In genomic region chrX:16185725-16186136, GRCh38 we compare ENCODE assay signal across 8 cellular contexts. TPM values are rescaled to one million over a fixed set of nuclear protein-coding genes. Genes with fewer than 3 reads are reported as not detected.
DNase-seq lines count a peak whose midpoint lies in the region; ATAC-seq and TF ChIP-seq lines count a peak whose summit lies in the region.

No MANE protein-coding gene starts in this region.

- no peak for TF ChIP-seq CTCF in cardiac fibroblast (IDR thresholded peaks at IDR 0.05; ENCODE audit: low read depth, low read length)

- H3K4me3 Mint-ChIP-seq in stimulated activated naive CD8-positive, alpha-beta T cell treated with anti-CD3 and anti-CD28 coated beads, Interleukin-15, amount 100 ng/mL, for 72 hours = no peak overlapping the region

- H3K4me1 Mint-ChIP-seq in stimulated activated naive CD8-positive, alpha-beta T cell treated with anti-CD3 and anti-CD28 coated beads, Interleukin-15, amount 100 ng/mL, for 72 hours = peaks cover 13% of the 10 kb centered on the region

- peak overlapping the region; percentile 86 for H3K27ac ChIP-seq in HUES64 (ENCODE audit: low read depth, low read length)

- H3K4me3 ChIP-seq in HUES64 (ENCODE audit: low read length) = no peak overlapping the region
- no peak overlapping the region for H3K4me3 ChIP-seq in cardiac fibroblast (replicated peaks in 1 of 2; ENCODE audit: low read depth in 2 of 2, low read length in 2 of 2)

- H3K36me3 ChIP-seq in HUES64 (ENCODE audit: insufficient read depth, low read length) = 0 out of 2 replicates have a peak, but pooled peaks cover 2% of the 10 kb centered on the region

- no peaks in the 10 kb centered on the region for H3K9me3 ChIP-seq in HUES64 (ENCODE audit: insufficient read depth, low read depth, low read length)

- DNase-seq in cardiac fibroblast (ENCODE audit: low read depth in 2 of 2) (peak; percentile 48 to 79), medulla oblongata (ENCODE audit: extremely low spot score) (no peak), NCI-H446 (lab: John Stamatoyannopoulos, UW) (no peak), DMS 273 treated with DMSO at 0.1 percent for 48 hours (lab: John Stamatoyannopoulos, UW) (no peak)
- DNase-seq in stimulated activated naive CD8-positive, alpha-beta T cell treated with anti-CD3 and anti-CD28 coated beads, Interleukin-15, amount 100 ng/mL, for 72 hours = no peak

- no peak overlapping the region for H3K27ac Mint-ChIP-seq in stimulated activated naive CD8-positive, alpha-beta T cell treated with anti-CD3 and anti-CD28 coated beads, Interleukin-15, amount 100 ng/mL, for 72 hours

- H3K27me3 Mint-ChIP-seq in stimulated activated naive CD8-positive, alpha-beta T cell treated with anti-CD3 and anti-CD28 coated beads, Interleukin-15, amount 100 ng/mL, for 72 hours = peaks cover 13% of the 10 kb centered on the region

- H3K9ac ChIP-seq in HUES64 (ENCODE audit: low read depth, low read length) = no peak overlapping the region

- 61% methylated on average over 2 of the region's 2 CpGs for WGBS in HUES64

- no peaks in the 10 kb centered on the region for H3K9me3 Mint-ChIP-seq in stimulated activated naive CD8-positive, alpha-beta T cell treated with anti-CD3 and anti-CD28 coated beads, Interleukin-15, amount 100 ng/mL, for 72 hours

- peaks cover 36% of the 10 kb centered on the region for H3K4me1 ChIP-seq in HUES64 (ENCODE audit: insufficient read depth, low read length)

- no peaks in the 10 kb centered on the region for H3K27me3 ChIP-seq in HUES64 (ENCODE audit: insufficient read depth, low read length)

- ATAC-seq in GM18499 (IDR thresholded peaks at IDR 0.05; ENCODE audit: insufficient read depth, unreplicated experiment) = peak; percentile 100
- ATAC-seq in GM21825 (IDR thresholded peaks at IDR 0.05; ENCODE audit: unreplicated experiment) = peak; percentile 99
- peak; percentile 91 for ATAC-seq in stimulated activated naive CD8-positive, alpha-beta T cell treated with anti-CD3 and anti-CD28 coated beads, Interleukin-15, amount 100 ng/mL, for 72 hours

RNA-seq across cellular contexts. Expression of gene MAGEB17, which starts 18.4 kb away (rescaled TPM):
- polyA plus RNA-seq in HUES64 (2013, experiment 1 of 2) = not detected
- polyA plus RNA-seq in HUES64 (2013, experiment 2 of 2) = 0.19 TPM

Comparison
In these comparisons a context has a peak if more than half of its experiments do, and no peak if none do; other contexts are left out.
1. DNase-seq: peak in cardiac fibroblast (2 of 2); none in stimulated activated naive CD8-positive, alpha-beta T cell treated with anti-CD3 and anti-CD28 coated beads, Interleukin-15, amount 100 ng/mL, for 72 hours (0 of 2), medulla oblongata (single experiment), NCI-H446 (0 of 2) and DMS 273 treated with DMSO at 0.1 percent for 48 hours (single experiment).
2. Peak in every context shown above with its lines, with median percentiles within 50 percentile points of each other: ATAC-seq.